ENCODE assay signal across 24 cellular contexts in the genomic region with DNA sequence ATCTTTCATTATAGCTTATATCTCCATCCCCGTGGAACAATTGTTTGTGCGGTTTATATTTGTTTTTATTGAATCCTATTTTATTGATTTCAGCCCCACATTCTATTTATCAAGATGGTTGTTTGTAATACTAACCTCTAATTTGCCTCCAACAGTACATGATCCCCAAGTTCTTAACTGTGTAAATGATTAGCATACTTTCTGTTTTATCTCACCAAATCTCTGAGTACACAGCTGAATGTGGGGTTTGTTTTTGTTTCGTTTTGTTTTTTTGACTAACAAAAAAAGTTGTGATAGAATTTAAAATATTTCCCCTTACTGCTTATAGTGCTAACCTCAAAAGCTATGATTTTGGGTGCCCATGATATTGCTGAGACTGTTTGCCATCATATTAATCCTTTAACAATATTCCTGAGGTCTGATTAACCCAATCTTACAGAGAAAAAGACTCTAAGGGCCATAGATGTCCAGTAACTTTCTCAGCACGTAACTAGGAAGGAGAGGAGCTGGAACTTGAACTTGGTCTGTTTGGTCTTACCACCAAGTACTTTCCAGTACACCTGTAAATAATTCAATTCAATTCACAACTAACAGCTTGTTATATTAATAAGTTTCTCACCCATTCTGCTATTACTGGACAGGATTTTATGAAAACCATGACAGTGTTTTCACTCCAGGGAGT.
A peak's percentile ranks its signal among the peaks of the same experiment; 100 is the strongest.
DNase-seq lines count a peak whose midpoint lies in the region; ATAC-seq lines count a peak whose summit lies in the region.
"Had no signal": no experiment of that assay in that cellular context is flagged by ENCODE, and none has a peak within 500 bp of the region (broad histone marks: within the 10 kb centered on the region; RNA-seq: fewer than 3 reads in every experiment).

No MANE protein-coding gene starts in this region.

- peak; percentile 92 for ATAC-seq in GM18867 (IDR thresholded peaks at IDR 0.05; ENCODE audit: unreplicated experiment)
- peak; percentile 60 for ATAC-seq in GM21381 (IDR thresholded peaks at IDR 0.05; ENCODE audit: unreplicated experiment)
- peak; percentile 67 for ATAC-seq in HG03175 (IDR thresholded peaks at IDR 0.05; ENCODE audit: unreplicated experiment)
- no peak for ATAC-seq in HG03039 (IDR thresholded peaks at IDR 0.05; ENCODE audit: unreplicated experiment)
- ATAC-seq: esophagus mucosa; left colon; naive thymus-derived CD8-positive, alpha-beta T cell had no signal

- DNase-seq in fibroblast of peridontal ligament (ENCODE audit: extremely low read depth) = peak; percentile 38
- DNase-seq in activated T-cell treated with anti-CD3 and anti-CD28 coated beads for 4 hours = no peak
- DNase-seq in occipital lobe (lab: John Stamatoyannopoulos, UW) = no peak
- no peak for DNase-seq in activated CD4-positive, alpha-beta T cell treated with anti-CD3 and anti-CD28 coated beads for 48 hours
- DNase-seq: activated CD4-positive, alpha-beta memory T cell treated with anti-CD3 and anti-CD28 coated beads for 36 hours; activated naive CD4-positive, alpha-beta T cell; AML-193; anterior cingulate cortex; central memory CD4-positive, alpha-beta T cell; COR-L47; effector CD4-positive, alpha-beta T cell; HFFc6; KBM-7; left colon; MV-4-11; naive thymus-derived CD8-positive, alpha-beta T cell; NCI-H187 treated with DMSO at 0.1 percent for 48 hours; NCI-H226; Peyer's patch had no signal
